Comparison of ENCODE assay signal across 1 cellular context in genomic region chr5:57207007-57207653, GRCh38.
TF ChIP-seq lines count a peak whose summit lies in the region.

No MANE protein-coding gene starts in this region.

TF ChIP-seq in K562, 482 proteins besides CTCF, POLR2A, EP300 and RAD21:
- TF ChIP-seq USF1 (CRISPR knock-in tag; IDR thresholded peaks at IDR 0.05) (no peak), SPI1 (IDR thresholded peaks at IDR 0.05; ENCODE audit: borderline replicate concordance, low read depth, low read length) (0 out of 2 replicates have a peak, but pooled peaks have one; percentile 3)
